9 cellular contexts compared by ENCODE assay signal in the genomic region with DNA sequence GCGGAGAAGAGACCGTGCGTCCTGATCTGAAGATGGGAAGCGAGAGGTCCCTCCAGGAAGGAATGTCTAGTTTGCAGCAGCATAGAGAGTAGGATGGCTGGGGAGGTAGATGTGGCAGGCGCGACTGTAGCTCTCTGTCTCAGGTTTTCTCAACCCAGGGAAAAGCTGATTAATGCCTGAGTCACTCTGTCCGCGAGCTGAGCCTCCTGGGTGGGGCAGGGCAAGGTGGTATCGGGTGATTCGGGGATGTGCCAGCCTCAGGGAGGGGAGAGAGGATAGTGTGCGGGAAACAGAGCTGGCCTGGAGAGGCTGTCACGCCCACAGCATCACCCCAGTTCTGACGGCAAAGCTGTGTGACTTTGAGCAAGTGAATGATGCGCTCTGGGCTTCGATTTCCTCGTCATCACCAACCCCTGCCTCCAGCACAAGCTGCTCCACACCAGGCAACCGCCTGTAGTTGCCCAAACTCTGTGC. TPM values are rescaled to one million over a fixed set of nuclear protein-coding genes. Genes with fewer than 3 reads are reported as not detected.
DNase-seq lines count a peak whose midpoint lies in the region; ATAC-seq and TF ChIP-seq lines count a peak whose summit lies in the region.
"Had no signal": no experiment of that assay in that cellular context is flagged by ENCODE, and none has a peak within 500 bp of the region (broad histone marks: within the 10 kb centered on the region; RNA-seq: fewer than 3 reads in every experiment).

No MANE protein-coding gene starts in this region.

- no peaks in the 10 kb centered on the region for H3K4me1 Mint-ChIP-seq in MCF 10A (ENCODE audit: insufficient read depth, unreplicated experiment)
- H3K4me1 Mint-ChIP-seq: brain had no signal

- H3K4me3 Mint-ChIP-seq in MCF 10A (ENCODE audit: unreplicated experiment): no peak overlapping the region

- intact Hi-C loops in MCF 10A (cut with micrococcal nuclease): loop anchor here (1.0 to 2.0 kb wide), 2 partner anchors 11 to 492 kb away; no protein-coding TSS in a partner anchor
- intact Hi-C loops in breast epithelium (cut with DNase I; ENCODE audit: low total_unique reads): loop anchor here (10.0 kb wide), 1 partner anchor 1252 kb away; no protein-coding TSS in a partner anchor
- intact Hi-C loops in PC-9 (cut with micrococcal nuclease; ENCODE audit: unreplicated experiment): loop anchor here (1.0 to 5.0 kb wide), 10 partner anchors 26 to 730 kb away; partner anchors contain the start of gene OPA1
- intact Hi-C loops in stomach (cut with DNase I; ENCODE audit: low total_unique reads): no loop called here

- H3K27me3 ChIP-seq in breast epithelium (no peaks in the 10 kb centered on the region), PC-9 (ENCODE audit: insufficient read depth, low read depth) (no peaks in the 10 kb centered on the region), stomach (no peaks in the 10 kb centered on the region)

- H3K9me3 Mint-ChIP-seq in MCF 10A (ENCODE audit: unreplicated experiment): no peaks in the 10 kb centered on the region

- H3K4me3 ChIP-seq in breast epithelium (no peak overlapping the region), PC-9 (peak overlapping the region; percentile 74), fibroblast of mammary gland (ENCODE audit: control insufficient read depth, low read depth, low read length) (no peak overlapping the region), stomach (peak overlapping the region; percentile 9 to 42 (median 38))

- H4K20me1 ChIP-seq in PC-9 (ENCODE audit: insufficient read depth): no peaks in the 10 kb centered on the region

- peaks cover 41% of the 10 kb centered on the region for H3K79me2 ChIP-seq in PC-9 (ENCODE audit: low read depth)

- POLR2A ChIA-PET in MCF 10A (lab: Yijun Ruan, JAX) (interaction anchor here (0.5 to 9.7 kb wide), 31 partner anchors 8 to 872 kb away, joined by 3 to 193 read pairs (median 5); partner anchors contain the start of gene HES1), PC-9 (lab: Charles Lee; ENCODE audit: unreplicated experiment) (interaction anchor here (0.5 to 1.2 kb wide), 27 partner anchors 26 to 1410 kb away, joined by 3 to 39 read pairs (median 4); partner anchors contain the start of gene HES1)

- H3K4me1 ChIP-seq in breast epithelium (no peaks in the 10 kb centered on the region), PC-9 (replicated peaks; ENCODE audit: insufficient read depth) (peaks cover 39% of the 10 kb centered on the region), stomach (peaks cover 8 to 45% (median 33%) of the 10 kb centered on the region in 4 donors)

- H3K36me3 Mint-ChIP-seq in MCF 10A (ENCODE audit: insufficient read depth, unreplicated experiment): no peaks in the 10 kb centered on the region

- no peaks in the 10 kb centered on the region for H3K27me3 Mint-ChIP-seq in MCF 10A (ENCODE audit: insufficient read depth, unreplicated experiment)

- 32 to 52% (median 46%) methylated on average over 16 to 17 of the region's 17 CpGs for WGBS in stomach, 5 donors

- TF ChIP-seq POLR2A in breast epithelium (IDR thresholded peaks at IDR 0.05) (no peak), stomach (IDR thresholded peaks at IDR 0.05) (no peak)

- peaks cover 8 to 13% of the 10 kb centered on the region in 2 donors for H3K9me3 ChIP-seq in breast epithelium
- peaks cover 24% of the 10 kb centered on the region for H3K9me3 ChIP-seq in PC-9 (ENCODE audit: insufficient read depth, low read depth)
- H3K9me3 ChIP-seq in stomach: peaks cover 0 to 14% (median 11%) of the 10 kb centered on the region in 4 donors

- ATAC-seq in HG02678 (IDR thresholded peaks at IDR 0.05; ENCODE audit: unreplicated experiment): no peak

- H3K4me2 ChIP-seq in PC-9: peak overlapping the region; percentile 86

- H2AFZ ChIP-seq in PC-9: peak overlapping the region; percentile 44

- TF ChIP-seq CTCF in MCF 10A (IDR thresholded peaks at IDR 0.05; ENCODE audit: unreplicated experiment) (no peak), breast epithelium (IDR thresholded peaks at IDR 0.05) (no peak), PC-9 (conservative IDR thresholded peaks at IDR 0.05) (no peak), fibroblast of mammary gland (conservative IDR thresholded peaks at IDR 0.05; ENCODE audit: control insufficient read depth, insufficient read depth, low read depth, low read length) (no peak), stomach (IDR thresholded peaks at IDR 0.05) (no peak), GM20000 (IDR thresholded peaks at IDR 0.05; ENCODE audit: extremely low read depth, missing control alignments) (no peak)

- DNase-seq in MCF 10A (ENCODE audit: unreplicated experiment) (peak; percentile 99), breast epithelium (ENCODE audit: low spot score in 2 of 2) (no peak), PC-9 (peak; percentile 97 to 99), fibroblast of mammary gland (ENCODE audit: low read depth) (peak; percentile 87), stomach (peak; percentile 66), GM20000 (ENCODE audit: low spot score) (no peak), NCI-H510A treated with DMSO at 0.1 percent for 48 hours (lab: John Stamatoyannopoulos, UW) (no peak)

- H3F3A ChIP-seq in PC-9 (ENCODE audit: insufficient read depth, low read depth): peaks cover 81% of the 10 kb centered on the region

- CTCF ChIA-PET in MCF 10A (lab: Yijun Ruan, JAX) (interaction anchor here (0.7 to 9.2 kb wide), 5 partner anchors 8 to 657 kb away, joined by 3 to 112 read pairs (median 4); no protein-coding TSS in a partner anchor), PC-9 (lab: Charles Lee) (interaction anchor here (0.5 to 1.3 kb wide), 4 partner anchors 11 to 109 kb away, joined by 3 to 9 read pairs (median 4); no protein-coding TSS in a partner anchor)

- H3K36me3 ChIP-seq in breast epithelium (no peaks in the 10 kb centered on the region), PC-9 (ENCODE audit: low read depth) (peaks cover 30% of the 10 kb centered on the region), stomach (no peaks in the 10 kb centered on the region)

- H3K9me2 ChIP-seq in PC-9 (ENCODE audit: insufficient read depth): no peaks in the 10 kb centered on the region

- H3K27ac ChIP-seq in breast epithelium (no peak overlapping the region), PC-9 (peak overlapping the region; percentile 98), stomach (peak overlapping the region; percentile 34 to 89 (median 82))

- no peak overlapping the region for H3K27ac Mint-ChIP-seq in MCF 10A (ENCODE audit: low read depth, unreplicated experiment)

- no peak for TF ChIP-seq EP300 in stomach (IDR thresholded peaks at IDR 0.05)

- BruUV-seq in MCF 10A (replicated peaks; lab: Mats Ljungman, UMichigan): no TSS peak
- BruUV-seq in PC-9 (replicated peaks; lab: Mats Ljungman, UMichigan): no TSS peak

RNA-seq across cellular contexts. Expression of gene CPN2, which starts 28.4 kb away (rescaled TPM):
- total RNA-seq in MCF 10A (2022) (not detected in 2 replicates), breast epithelium (under 1 TPM in 1 of 3 donors, not detected in 2; 0.16 TPM), PC-9 (2021) (not detected in 2 replicates), stomach (not detected)
- not detected for polyA plus RNA-seq in stomach

RNA-seq across cellular contexts. Expression of gene LRRC15, which starts 46.8 kb away (rescaled TPM):
- total RNA-seq in MCF 10A (2022) (not detected in 2 replicates), breast epithelium (under 1 TPM; 0.15 to 0.48 (median 0.33) TPM), PC-9 (2021) (0.08 TPM in 1 of 2 replicates, not detected in the other), stomach (under 1 TPM in 2 of 5 donors, not detected in 3; 0.37 to 0.43 TPM)
- 1 to 10 TPM in 2 of 3 donors, under 1 TPM in 1; 0.03 to 1.7 (median 1.1) TPM for polyA plus RNA-seq in stomach

Comparison
In these comparisons a context has a peak if more than half of its experiments do, and no peak if none do; other contexts are left out.
1. DNase-seq: peak in MCF 10A (single experiment), PC-9 (2 of 2), fibroblast of mammary gland (single experiment) and stomach (single experiment); none in breast epithelium (0 of 2), GM20000 (single experiment) and NCI-H510A treated with DMSO at 0.1 percent for 48 hours (single experiment).
2. H3K27ac ChIP-seq: peak in PC-9 (single experiment) and stomach (5 of 5); none in breast epithelium (0 of 2).
3. H3K4me3 ChIP-seq: peak in PC-9 (single experiment) and stomach (4 of 4); none in breast epithelium (0 of 3) and fibroblast of mammary gland (single experiment).